1 cellular context compared by ENCODE assay signal in genomic region chr17:77802333-77802615, GRCh38.
TF ChIP-seq lines count a peak whose summit lies in the region.

No MANE protein-coding gene starts in this region.

TF ChIP-seq in GM23338, 12 proteins besides CTCF, POLR2A, EP300 and RAD21 (continued from another document):
- no peak for TF ChIP-seq ZNF462 (CRISPR knock-in tag; IDR thresholded peaks at IDR 0.05)
- no peak for TF ChIP-seq ZNF114 (CRISPR knock-in tag; IDR thresholded peaks at IDR 0.05)
- no peak for TF ChIP-seq POLR2AphosphoS5 (IDR thresholded peaks at IDR 0.05; ENCODE audit: low read depth)
- TF ChIP-seq NANOG (IDR thresholded peaks at IDR 0.05; ENCODE audit: borderline replicate concordance) = no peak
- TF ChIP-seq EZH2 (IDR thresholded peaks at IDR 0.05; ENCODE audit: low read depth, unreplicated experiment) = no peak
- TF ChIP-seq, protein P1, sequence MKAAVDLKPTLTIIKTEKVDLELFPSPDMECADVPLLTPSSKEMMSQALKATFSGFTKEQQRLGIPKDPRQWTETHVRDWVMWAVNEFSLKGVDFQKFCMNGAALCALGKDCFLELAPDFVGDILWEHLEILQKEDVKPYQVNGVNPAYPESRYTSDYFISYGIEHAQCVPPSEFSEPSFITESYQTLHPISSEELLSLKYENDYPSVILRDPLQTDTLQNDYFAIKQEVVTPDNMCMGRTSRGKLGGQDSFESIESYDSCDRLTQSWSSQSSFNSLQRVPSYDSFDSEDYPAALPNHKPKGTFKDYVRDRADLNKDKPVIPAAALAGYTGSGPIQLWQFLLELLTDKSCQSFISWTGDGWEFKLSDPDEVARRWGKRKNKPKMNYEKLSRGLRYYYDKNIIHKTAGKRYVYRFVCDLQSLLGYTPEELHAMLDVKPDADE (IDR thresholded peaks at IDR 0.05) = no peak
